18 cellular contexts compared by ENCODE assay signal in genomic region chr2:136122654-136123053, GRCh38. TPM values are rescaled to one million over a fixed set of nuclear protein-coding genes. Genes with fewer than 3 reads are reported as not detected.
DNase-seq lines count a peak whose midpoint lies in the region; ATAC-seq and TF ChIP-seq lines count a peak whose summit lies in the region.
"Had no signal": no experiment of that assay in that cellular context is flagged by ENCODE, and none has a peak within 500 bp of the region (broad histone marks: within the 10 kb centered on the region; RNA-seq: fewer than 3 reads in every experiment).

No MANE protein-coding gene starts in this region.

- no peak overlapping the region for H3K27ac ChIP-seq in CD4-positive, alpha-beta T cell (ENCODE audit: low read depth, low read length)
- H3K27ac ChIP-seq in prostate gland (no peak overlapping the region), A673 (ENCODE audit: low read depth, low read length, poor library complexity, severe bottlenecking) (no peak overlapping the region)
- H3K27ac ChIP-seq: cardiac muscle cell, transverse colon had no signal

- H3K36me3 ChIP-seq in prostate gland (no peaks in the 10 kb centered on the region), A673 (ENCODE audit: insufficient read depth, low read length, poor library complexity, severe bottlenecking) (no peaks in the 10 kb centered on the region)
- H3K36me3 ChIP-seq: cardiac muscle cell, transverse colon had no signal

- H3K27ac Mint-ChIP-seq in CD4-positive, alpha-beta T cell, result peak overlapping the region; percentile 97
- peak overlapping the region; percentile 100 for H3K27ac Mint-ChIP-seq in memory B cell
- H3K27ac Mint-ChIP-seq: activated T-cell treated with anti-CD3 and anti-CD28 coated beads, Interleukin-2, amount 50 U/mL, for 24 hours had no signal

- H3K4me1 ChIP-seq in prostate gland (replicated peaks) (no peaks in the 10 kb centered on the region), A673 (ENCODE audit: insufficient read depth, low read length, poor library complexity, severe bottlenecking) (no peaks in the 10 kb centered on the region)

- ATAC-seq in CD4-positive, alpha-beta T cell (ENCODE audit: poor library complexity), result no peak
- no peak for ATAC-seq in memory B cell (ENCODE audit: low read depth)

- TF ChIP-seq POLR2A in prostate gland (IDR thresholded peaks at IDR 0.05), result no peak

- peaks cover 83% of the 10 kb centered on the region for H3K4me1 Mint-ChIP-seq in CD4-positive, alpha-beta T cell (ENCODE audit: low read depth)
- peaks cover 40% of the 10 kb centered on the region for H3K4me1 Mint-ChIP-seq in memory B cell

- peak overlapping the region; percentile 52 for H3K4me3 Mint-ChIP-seq in CD4-positive, alpha-beta T cell
- H3K4me3 Mint-ChIP-seq in memory B cell, result no peak overlapping the region
- H3K4me3 Mint-ChIP-seq: activated T-cell treated with anti-CD3 and anti-CD28 coated beads, Interleukin-2, amount 50 U/mL, for 24 hours had no signal

- H3K9me3 Mint-ChIP-seq in CD4-positive, alpha-beta T cell, result no peaks in the 10 kb centered on the region
- no peaks in the 10 kb centered on the region for H3K9me3 Mint-ChIP-seq in memory B cell
- H3K9me3 Mint-ChIP-seq: activated T-cell treated with anti-CD3 and anti-CD28 coated beads, Interleukin-2, amount 50 U/mL, for 24 hours had no signal

- WGBS in prostate gland, result 78% methylated on average over 3 of the region's 3 CpGs

- POLR2A ChIA-PET in CD4-positive, alpha-beta T cell (lab: Charles Lee), result interaction anchor here (1.6 to 9.9 kb wide), 4 partner anchors 9 to 254 kb away, joined by 4 to 151 read pairs (median 18); no protein-coding TSS in a partner anchor
- POLR2A ChIA-PET in A673 (lab: Charles Lee; ENCODE audit: low non-redundant PET), result no interaction called here

- no peak for TF ChIP-seq CTCF in CD4-positive, alpha-beta T cell (IDR thresholded peaks at IDR 0.05)
- TF ChIP-seq CTCF in prostate gland (IDR thresholded peaks at IDR 0.05), result no peak
- no peak for TF ChIP-seq CTCF in A673 (conservative IDR thresholded peaks at IDR 0.05; ENCODE audit: low read depth, low read length)

- H3K27me3 ChIP-seq in CD4-positive, alpha-beta T cell (ENCODE audit: control insufficient read depth, insufficient read depth, low read length), result no peaks in the 10 kb centered on the region
- H3K27me3 ChIP-seq in prostate gland (replicated peaks; ENCODE audit: insufficient read depth) (no peaks in the 10 kb centered on the region), A673 (replicated peaks; ENCODE audit: insufficient read depth, low read depth, low read length, poor library complexity) (peaks cover 91% of the 10 kb centered on the region)

- peaks cover 13% of the 10 kb centered on the region for H3K27me3 Mint-ChIP-seq in CD4-positive, alpha-beta T cell
- H3K27me3 Mint-ChIP-seq in memory B cell, result no peaks in the 10 kb centered on the region

- CTCF ChIA-PET in CD4-positive, alpha-beta T cell (lab: Charles Lee), result no interaction called here
- CTCF ChIA-PET in A673 (lab: Charles Lee), result no interaction called here

- BruUV-seq in A673 (replicated peaks; lab: Mats Ljungman, UMichigan), result no TSS peak

- no peak overlapping the region for H3K4me3 ChIP-seq in prostate gland
- no peak overlapping the region for H3K4me3 ChIP-seq in A673 (ENCODE audit: low read depth, low read length, poor library complexity, severe bottlenecking)
- H3K4me3 ChIP-seq: cardiac muscle cell, transverse colon had no signal

- DNase-seq in CD4-positive, alpha-beta T cell, result no peak
- peak; percentile 40 for DNase-seq in KG1 (lab: John Stamatoyannopoulos, UW)
- DNase-seq in SW480 (ENCODE audit: low spot score), result peak; percentile 13
- no peak for DNase-seq in memory B cell (ENCODE audit: low spot score in 2 of 2)
- no peak for DNase-seq in globus pallidus (ENCODE audit: low spot score)
- DNase-seq in stimulated activated CD4-positive, alpha-beta T cell treated with anti-CD3 and anti-CD28 coated beads, Interleukin-1b, Interleukin-23, amount 100 ng/mL, for 48 hours, result no peak
- no peak for DNase-seq in prostate gland (ENCODE audit: low spot score)
- DNase-seq in A673 (ENCODE audit: low spot score), result no peak
- DNase-seq: activated T-cell treated with anti-CD3 and anti-CD28 coated beads, Interleukin-2, amount 50 U/mL, for 24 hours; effector CD4-positive, alpha-beta T cell; H7; head of caudate nucleus; Karpas-422; NCI-H1694; NCI-H446 treated with DMSO at 0.1 percent for 48 hours; stimulated activated naive CD4-positive, alpha-beta T cell treated with Interleukin-2 at 50 U/mL for 16 hours; transverse colon had no signal

- intact Hi-C loops in CD4-positive, alpha-beta T cell (cut with DNase I, micrococcal nuclease), result no loop called here
- intact Hi-C loops in prostate gland (cut with DNase I) (no loop called here), A673 (cut with micrococcal nuclease; ENCODE audit: unreplicated experiment) (no loop called here)

- H3K36me3 Mint-ChIP-seq in CD4-positive, alpha-beta T cell (ENCODE audit: low read depth), result peaks cover 16% of the 10 kb centered on the region
- peaks cover 2% of the 10 kb centered on the region for H3K36me3 Mint-ChIP-seq in memory B cell

- no peaks in the 10 kb centered on the region for H3K9me3 ChIP-seq in CD4-positive, alpha-beta T cell (ENCODE audit: control insufficient read depth, low read length)
- H3K9me3 ChIP-seq in prostate gland (no peaks in the 10 kb centered on the region), A673 (ENCODE audit: low read depth, low read length, poor library complexity, severe bottlenecking) (no peaks in the 10 kb centered on the region)
- H3K9me3 ChIP-seq: transverse colon had no signal

RNA-seq across cellular contexts. Expression of gene CXCR4, which starts 4.7 kb away (rescaled TPM):
- total RNA-seq in CD4-positive, alpha-beta T cell, result 1,000 to 10,000 TPM; 1,661 to 1,739 TPM
- total RNA-seq in prostate gland, result 10 to 100 TPM; 20.9 to 27.2 TPM
- total RNA-seq in A673 (2021), result 1.5 and 3.6 TPM in 2 replicates

Comparison
In these comparisons a context has a peak if more than half of its experiments do, and no peak if none do; other contexts are left out.
1. DNase-seq: peak in KG1 (single experiment) and SW480 (single experiment); none in CD4-positive, alpha-beta T cell (0 of 10), memory B cell (0 of 2), globus pallidus (single experiment), stimulated activated CD4-positive, alpha-beta T cell treated with anti-CD3 and anti-CD28 coated beads, Interleukin-1b, Interleukin-23, amount 100 ng/mL, for 48 hours (single experiment), prostate gland (single experiment) and A673 (single experiment).
2. RNA of gene CXCR4, which starts 4.7 kb away (total RNA-seq): 1,661 to 1,739 TPM in CD4-positive, alpha-beta T cell; 20.9 to 27.2 TPM in prostate gland and 1.5 to 3.6 TPM in A673; every median in the first group is over 10 times any median in the second.